Comparison of ENCODE assay signal across 20 cellular contexts in genomic region chr6:116400376-116400775, GRCh38. TPM values are rescaled to one million over a fixed set of nuclear protein-coding genes. Genes with fewer than 3 reads are reported as not detected.
DNase-seq lines count a peak whose midpoint lies in the region; ATAC-seq and TF ChIP-seq lines count a peak whose summit lies in the region.
"Had no signal": no experiment of that assay in that cellular context is flagged by ENCODE, and none has a peak within 500 bp of the region (broad histone marks: within the 10 kb centered on the region; RNA-seq: fewer than 3 reads in every experiment).

No MANE protein-coding gene starts in this region.

- no peak overlapping the region for H3K27ac ChIP-seq in mammary epithelial cell (ENCODE audit: insufficient read depth, low read depth, low read length)
- H3K27ac ChIP-seq: BLaER1, PC-9, SJSA1 had no signal

- dilution Hi-C loops in mammary epithelial cell (cut with HindIII; ENCODE audit: low sequenced_read_pairs): no loop called here

- no peaks in the 10 kb centered on the region for H4K20me1 ChIP-seq in mammary epithelial cell (ENCODE audit: insufficient read depth, low read length)
- H4K20me1 ChIP-seq: BLaER1 had no signal

- POLR2A ChIA-PET in MCF 10A (lab: Yijun Ruan, JAX): interaction anchor here (0.6 to 3.1 kb wide), 14 partner anchors 8 to 121 kb away, joined by 3 to 36 read pairs (median 4); partner anchors contain the start of genes DSE and TSPYL1

- H2AFZ ChIP-seq in mammary epithelial cell (ENCODE audit: low read depth, low read length): no peak overlapping the region
- H2AFZ ChIP-seq: PC-9 had no signal

- H3K27me3 ChIP-seq in mammary epithelial cell (ENCODE audit: insufficient read depth, low read length): no peaks in the 10 kb centered on the region
- H3K27me3 ChIP-seq: SJSA1 had no signal

- no peak for ATAC-seq in GM21528 (IDR thresholded peaks at IDR 0.05; ENCODE audit: low FRiP score, unreplicated experiment)
- ATAC-seq: GM12878 had no signal

- BruUV-seq in MCF 10A (replicated peaks; lab: Mats Ljungman, UMichigan) (no TSS peak), mammary epithelial cell (replicated peaks; lab: Mats Ljungman, UMichigan) (no TSS peak)

- no peak overlapping the region for H3K4me3 Mint-ChIP-seq in MCF 10A (ENCODE audit: unreplicated experiment)
- H3K4me3 Mint-ChIP-seq: CD8-positive, alpha-beta memory T cell had no signal

- peaks cover 36% of the 10 kb centered on the region for H3K4me1 ChIP-seq in mammary epithelial cell (ENCODE audit: insufficient read depth, low read length)

- peaks cover 23% of the 10 kb centered on the region for H3K36me3 Mint-ChIP-seq in MCF 10A (ENCODE audit: insufficient read depth, unreplicated experiment)

- peaks cover 12% of the 10 kb centered on the region for H3K36me3 ChIP-seq in mammary epithelial cell (ENCODE audit: insufficient read depth, low read length)

- no peaks in the 10 kb centered on the region for H3K9me3 Mint-ChIP-seq in MCF 10A (ENCODE audit: unreplicated experiment)
- H3K9me3 Mint-ChIP-seq: CD8-positive, alpha-beta memory T cell had no signal

- no peaks in the 10 kb centered on the region for H3K27me3 Mint-ChIP-seq in MCF 10A (ENCODE audit: insufficient read depth, unreplicated experiment)

- no peak for TF ChIP-seq CTCF in MCF 10A (IDR thresholded peaks at IDR 0.05; ENCODE audit: unreplicated experiment)
- no peak for TF ChIP-seq CTCF in mammary epithelial cell (conservative IDR thresholded peaks at IDR 0.05 in 1 of 2, IDR thresholded peaks at IDR 0.05 in 1 of 2; ENCODE audit: extremely low read depth in 1 of 2, insufficient read depth in 1 of 2, low read depth in 1 of 2, low read length in 2 of 2)
- no peak for TF ChIP-seq CTCF in cardiac fibroblast (IDR thresholded peaks at IDR 0.05; ENCODE audit: low read depth, low read length)

- peak; percentile 15 for DNase-seq in MCF 10A (ENCODE audit: unreplicated experiment)
- no peak for DNase-seq in mammary epithelial cell
- DNase-seq in cardiac fibroblast (ENCODE audit: low read depth in 2 of 2): peak; percentile 38 to 61
- peak; percentile 71 for DNase-seq in iris pigment epithelial cell (ENCODE audit: low read depth)
- DNase-seq in effector CD4-positive, alpha-beta T cell: no peak
- no peak for DNase-seq in C1 segment of cervical spinal cord (lab: John Stamatoyannopoulos, UW)
- DNase-seq in T-helper 1 cell: no peak
- DNase-seq: 8988T; CD8-positive, alpha-beta memory T cell; DMS79 treated with DMSO at 0.1 percent for 48 hours; KBM-7; NCI-H1436; NCI-H2029 treated with DMSO at 0.1 percent for 48 hours; NCI-H510A; NCI-H774; PC-9 had no signal

- peaks cover 95% of the 10 kb centered on the region for H3K79me2 ChIP-seq in mammary epithelial cell (ENCODE audit: insufficient read depth, low read length)

- intact Hi-C loops in MCF 10A (cut with micrococcal nuclease) (no loop called here), mammary epithelial cell (cut with micrococcal nuclease) (no loop called here)

- no peaks in the 10 kb centered on the region for H3K9me3 ChIP-seq in mammary epithelial cell (replicated peaks; ENCODE audit: insufficient read depth, low read length)
- H3K9me3 ChIP-seq: BLaER1, SJSA1 had no signal

- CTCF ChIA-PET in MCF 10A (lab: Yijun Ruan, JAX): interaction anchor here (0.7 to 2.1 kb wide), 5 partner anchors 11 to 132 kb away, joined by 3 to 6 read pairs (median 3); no protein-coding TSS in a partner anchor
- CTCF ChIA-PET in mammary epithelial cell (lab: Charles Lee; ENCODE audit: low non-redundant PET): no interaction called here

- in situ Hi-C loops in mammary epithelial cell (cut with MboI; ENCODE audit: low sequenced_read_pairs in 2 of 2): loop anchor here in 1 of 2 donors (25.0 kb wide), 1 partner anchor 113 kb away; the partner anchor contains the start of gene TSPYL1

- 100% methylated on average over 1 of the region's 1 CpG for WGBS in mammary epithelial cell (ENCODE audit: low coverage, missing lambda C conversion rate)

- H3K4me3 ChIP-seq in mammary epithelial cell (replicated peaks in 1 of 3; ENCODE audit: insufficient read depth in 1 of 3, low read depth in 2 of 3, low read length in 3 of 3) (no peak overlapping the region), cardiac fibroblast (replicated peaks in 1 of 2; ENCODE audit: low read depth in 2 of 2, low read length in 2 of 2) (no peak overlapping the region)
- H3K4me3 ChIP-seq: BLaER1, GM12878, PC-9, SJSA1 had no signal

- no peak overlapping the region for H3K4me2 ChIP-seq in mammary epithelial cell (ENCODE audit: insufficient read depth, low read depth, low read length)
- H3K4me2 ChIP-seq: BLaER1, PC-9 had no signal

- H3K4me1 Mint-ChIP-seq in MCF 10A (ENCODE audit: insufficient read depth, unreplicated experiment): peaks cover 25% of the 10 kb centered on the region

- no peak overlapping the region for H3K9ac ChIP-seq in mammary epithelial cell (ENCODE audit: insufficient read depth, low read length)
- H3K9ac ChIP-seq: BLaER1 had no signal

- no peak overlapping the region for H3K27ac Mint-ChIP-seq in MCF 10A (ENCODE audit: low read depth, unreplicated experiment)
- H3K27ac Mint-ChIP-seq: CD8-positive, alpha-beta memory T cell had no signal

RNA-seq across cellular contexts. Expression of gene DSE, which starts 29.6 kb away (rescaled TPM):
- 66.0 and 86.5 TPM in 2 replicates for total RNA-seq in MCF 10A (2022)
- total RNA-seq in mammary epithelial cell: 100 to 1,000 TPM; 116 to 175 TPM
- polyA plus RNA-seq in mammary epithelial cell: 66.9 TPM
- 137 TPM for polyA minus RNA-seq in mammary epithelial cell

Comparison
In these comparisons a context has a peak if more than half of its experiments do, and no peak if none do; other contexts are left out.
1. DNase-seq: peak in MCF 10A (single experiment), cardiac fibroblast (2 of 2) and iris pigment epithelial cell (single experiment); none in mammary epithelial cell (single experiment), effector CD4-positive, alpha-beta T cell (single experiment), C1 segment of cervical spinal cord (0 of 14) and T-helper 1 cell (0 of 5).